In genomic region chr5:144024085-144024484, GRCh38 we compare ENCODE assay signal across 29 cellular contexts.
"Had no signal": no experiment of that assay in that cellular context is flagged by ENCODE, and none has a peak within 500 bp of the region (broad histone marks: within the 10 kb centered on the region; RNA-seq: fewer than 3 reads in every experiment).

No MANE protein-coding gene starts in this region.

- DNase-seq: stimulated activated CD4-positive, alpha-beta T cell treated with anti-CD3 and anti-CD28 coated beads, Interleukin-2, amount 100 ng/mL, for 48 hours; stimulated activated CD4-positive, alpha-beta T cell treated with anti-CD3 and anti-CD28 coated beads, Interleukin-4, amount 100 ng/mL, for 1 hour; stimulated activated CD4-positive, alpha-beta T cell treated with anti-CD3 and anti-CD28 coated beads, Interleukin-4, amount 100 ng/mL, for 24 hours; stimulated activated CD4-positive, alpha-beta T cell treated with anti-CD3 and anti-CD28 coated beads, Interleukin-4, amount 100 ng/mL, for 4 hours; stimulated activated CD8-positive, alpha-beta memory T cell treated with anti-CD3 and anti-CD28 coated beads, Interleukin-4, amount 100 ng/mL, for 48 hours; stimulated activated naive B cell treated with anti-CD40 and anti-IgM and Interleukin-4, amounts not matched to agents 10 μg/mL and 1 μg/mL and 100 μg/mL, for 72 hours; stimulated activated naive CD4-positive, alpha-beta T cell; stimulated activated naive CD4-positive, alpha-beta T cell treated with Interleukin-2 at 50 U/mL for 16 hours; stimulated activated naive CD8-positive, alpha-beta T cell treated with anti-CD3 and anti-CD28 coated beads, Interleukin-15, amount 100 ng/mL, for 72 hours; stimulated activated naive CD8-positive, alpha-beta T cell treated with anti-CD3 and anti-CD28 coated beads, Interleukin-15, Interleukin-2, amounts not matched to agents 100 U/mL and 50 U/mL, for 24 hours; stomach; substantia nigra; testis; thyroid gland; tibial artery; transverse colon; trophoblast cell; upper lobe of left lung; upper lobe of right lung; uterus had no signal

- ATAC-seq: stimulated activated memory B cell treated with anti-CD40 and anti-IgM and Interleukin-4, amounts not matched to agents 10 μg/mL and 1 μg/mL and 100 μg/mL, for 72 hours; stimulated activated naive B cell treated with anti-CD40 and anti-IgM and Interleukin-4, amounts not matched to agents 10 μg/mL and 1 μg/mL and 100 μg/mL, for 72 hours; stimulated activated naive CD8-positive, alpha-beta T cell treated with anti-CD3 and anti-CD28 coated beads, Interleukin-15, amount 100 ng/mL, for 72 hours; stimulated activated naive CD8-positive, alpha-beta T cell treated with anti-CD3 and anti-CD28 coated beads, Interleukin-15, Interleukin-2, amounts not matched to agents 100 U/mL and 50 U/mL, for 24 hours; upper lobe of right lung had no signal

- H3K4me1 ChIP-seq: testis, thyroid gland, upper lobe of left lung, upper lobe of right lung, uterus had no signal

- H3K4me3 ChIP-seq: stomach, suprapubic skin, testis, thoracic aorta, thyroid gland, tibial artery, tibial nerve, transverse colon, upper lobe of left lung, upper lobe of right lung, uterus, vagina had no signal

- H3K27me3 ChIP-seq: stomach, suprapubic skin, testis, thyroid gland, tibial artery, tibial nerve, transverse colon, upper lobe of left lung, upper lobe of right lung, uterus, vagina had no signal

- H3K9me3 Mint-ChIP-seq: stimulated activated naive CD8-positive, alpha-beta T cell treated with anti-CD3 and anti-CD28 coated beads, Interleukin-15, Interleukin-2, amounts not matched to agents 100 ng/mL and 50 ng/mL, for 24 hours had no signal

- H3K27ac Mint-ChIP-seq: stimulated activated effector memory CD8-positive, alpha-beta T cell treated with anti-CD3 and anti-CD28 coated beads, Interleukin-12 subunit alpha, Interleukin-12 subunit beta, amount 100 ng/mL, for 72 hours; stimulated activated memory B cell treated with anti-CD40 and anti-IgM and Interleukin-4, amounts not matched to agents 10 μg/mL and 1 μg/mL and 100 μg/mL, for 72 hours; stimulated activated naive B cell treated with anti-CD40 and anti-IgM and Interleukin-4, amounts not matched to agents 10 μg/mL and 1 μg/mL and 100 μg/mL, for 72 hours; stimulated activated naive CD8-positive, alpha-beta T cell treated with anti-CD3 and anti-CD28 coated beads, Interleukin-15, amount 100 ng/mL, for 72 hours; stimulated activated naive CD8-positive, alpha-beta T cell treated with anti-CD3 and anti-CD28 coated beads, Interleukin-15, Interleukin-2, amounts not matched to agents 100 ng/mL and 50 ng/mL, for 24 hours; type B pancreatic cell had no signal

- H3K36me3 ChIP-seq: stomach, suprapubic skin, thoracic aorta, thyroid gland, tibial artery, tibial nerve, transverse colon, upper lobe of left lung, upper lobe of right lung, uterus, vagina had no signal

- FAIRE-seq: urothelium cell line had no signal

- H3K4me1 Mint-ChIP-seq: stimulated activated effector memory CD8-positive, alpha-beta T cell treated with anti-CD3 and anti-CD28 coated beads, Interleukin-12 subunit alpha, Interleukin-12 subunit beta, amount 100 ng/mL, for 72 hours; stimulated activated memory B cell treated with anti-CD40 and anti-IgM and Interleukin-4, amounts not matched to agents 10 μg/mL and 1 μg/mL and 100 μg/mL, for 72 hours; stimulated activated naive B cell treated with anti-CD40 and anti-IgM and Interleukin-4, amounts not matched to agents 10 μg/mL and 1 μg/mL and 100 μg/mL, for 72 hours; stimulated activated naive CD8-positive, alpha-beta T cell treated with anti-CD3 and anti-CD28 coated beads, Interleukin-15, amount 100 ng/mL, for 72 hours had no signal

- H3K36me3 Mint-ChIP-seq: stimulated activated effector memory CD8-positive, alpha-beta T cell treated with anti-CD3 and anti-CD28 coated beads, Interleukin-12 subunit alpha, Interleukin-12 subunit beta, amount 100 ng/mL, for 72 hours; stimulated activated memory B cell treated with anti-CD40 and anti-IgM and Interleukin-4, amounts not matched to agents 10 μg/mL and 1 μg/mL and 100 μg/mL, for 72 hours; stimulated activated naive B cell treated with anti-CD40 and anti-IgM and Interleukin-4, amounts not matched to agents 10 μg/mL and 1 μg/mL and 100 μg/mL, for 72 hours; type B pancreatic cell had no signal

- H3K27ac ChIP-seq: stomach, suprapubic skin, testis, thoracic aorta, thyroid gland, tibial artery, tibial nerve, transverse colon, upper lobe of left lung, upper lobe of right lung, uterus, vagina had no signal

- H3K4me3 Mint-ChIP-seq: stimulated activated effector memory CD8-positive, alpha-beta T cell treated with anti-CD3 and anti-CD28 coated beads, Interleukin-12 subunit alpha, Interleukin-12 subunit beta, amount 100 ng/mL, for 72 hours; stimulated activated memory B cell treated with anti-CD40 and anti-IgM and Interleukin-4, amounts not matched to agents 10 μg/mL and 1 μg/mL and 100 μg/mL, for 72 hours; stimulated activated naive B cell treated with anti-CD40 and anti-IgM and Interleukin-4, amounts not matched to agents 10 μg/mL and 1 μg/mL and 100 μg/mL, for 72 hours; stimulated activated naive CD8-positive, alpha-beta T cell treated with anti-CD3 and anti-CD28 coated beads, Interleukin-15, amount 100 ng/mL, for 72 hours; stimulated activated naive CD8-positive, alpha-beta T cell treated with anti-CD3 and anti-CD28 coated beads, Interleukin-15, Interleukin-2, amounts not matched to agents 100 ng/mL and 50 ng/mL, for 24 hours; type B pancreatic cell had no signal

- H3K9me3 ChIP-seq: suprapubic skin, testis, thoracic aorta, thyroid gland, tibial artery, tibial nerve, upper lobe of left lung, upper lobe of right lung, uterus, vagina had no signal

- H3K27me3 Mint-ChIP-seq: stimulated activated memory B cell treated with anti-CD40 and anti-IgM and Interleukin-4, amounts not matched to agents 10 μg/mL and 1 μg/mL and 100 μg/mL, for 72 hours; stimulated activated naive CD8-positive, alpha-beta T cell treated with anti-CD3 and anti-CD28 coated beads, Interleukin-15, amount 100 ng/mL, for 72 hours; type B pancreatic cell had no signal
